In genomic region chr10:17229717-17229966, GRCh38 we compare ENCODE assay signal across 8 cellular contexts. TPM values are rescaled to one million over a fixed set of nuclear protein-coding genes. Genes with fewer than 3 reads are reported as not detected.
A peak's percentile ranks its signal among the peaks of the same experiment; 100 is the strongest.
DNase-seq lines count a peak whose midpoint lies in the region; ATAC-seq, FAIRE-seq and TF ChIP-seq lines count a peak whose summit lies in the region.

No MANE protein-coding gene starts in this region.

- RAD21 ChIA-PET in GM12878 (lab: Charles Lee; ENCODE audit: unreplicated experiment), result interaction anchor here (0.5 to 2.1 kb wide), 5 partner anchors 14 to 50 kb away, joined by 3 to 14 read pairs (median 7); partner anchors contain the start of gene TRDMT1

- no peaks in the 10 kb centered on the region; the same call in 2 of the 3 replicates for H3K9me3 ChIP-seq in GM12878 (replicated peaks; ENCODE audit: control insufficient read depth, insufficient read depth, low read length)
- H3K9me3 ChIP-seq in mucosa of descending colon, result no peaks in the 10 kb centered on the region

- WGBS in GM12878 (ENCODE audit: insufficient coverage, insufficient replicate concordance, low lambda C conversion rate, missing lambda C conversion rate), result 1% methylated on average over 21 of the region's 21 CpGs

- BruUV-seq in GM12878 (replicated peaks; lab: Mats Ljungman, UMichigan), result no TSS peak

- H3K27ac ChIP-seq in GM12878 (ENCODE audit: control insufficient read depth, insufficient read depth), result 0 out of 2 replicates have a peak overlapping the region, but pooled peaks have one; percentile 68

- no peaks in the 10 kb centered on the region for H4K20me1 ChIP-seq in GM12878 (ENCODE audit: control insufficient read depth, insufficient read depth)

- H3K27me3 ChIP-seq in GM12878 (replicated peaks in 1 of 2; ENCODE audit: control insufficient read depth in 2 of 2, insufficient read depth in 2 of 2, low read length in 1 of 2), result no peaks in the 10 kb centered on the region; a peak in 1 of 4 replicates

- no peak for FAIRE-seq in GM12878 (lab: Jason Lieb, UNC)

- H2AFZ ChIP-seq in GM12878 (ENCODE audit: control insufficient read depth, low read depth, low read length), result peak overlapping the region; percentile 84

- H3K36me3 ChIP-seq in GM12878 (ENCODE audit: control insufficient read depth in 2 of 2, insufficient read depth in 2 of 2, low read length in 1 of 2) (peaks cover 0 to 4% of the 10 kb centered on the region in 2 experiments; a peak in 2 of 4 replicates), mucosa of descending colon (ENCODE audit: low read depth) (no peaks in the 10 kb centered on the region)

- peaks cover 32% of the 10 kb centered on the region for H3K4me1 ChIP-seq in GM12878 (ENCODE audit: control insufficient read depth, insufficient read depth, low read length)
- H3K4me1 ChIP-seq in mucosa of descending colon (ENCODE audit: low read depth), result peaks cover 38% of the 10 kb centered on the region

- peak overlapping the region; percentile 91 for H3K4me2 ChIP-seq in GM12878 (ENCODE audit: control insufficient read depth, insufficient read depth)

- TF ChIP-seq CTCF in GM12878 (IDR thresholded peaks at IDR 0.05 in 2 of 3, conservative IDR thresholded peaks at IDR 0.05 in 1 of 3; ENCODE audit: control insufficient read depth in 2 of 3, extremely low read depth in 1 of 3, insufficient read depth in 1 of 3, low read depth in 3 of 3, low read length in 3 of 3), result no peak
- no peak for TF ChIP-seq CTCF in mucosa of descending colon (IDR thresholded peaks at IDR 0.05)

- ATAC-seq in HG02884 (IDR thresholded peaks at IDR 0.05; ENCODE audit: unreplicated experiment) (peak; percentile 0), GM12878 (no peak), mucosa of descending colon (peak; percentile 2)

- peak overlapping the region; percentile 78 for H3K4me3 ChIP-seq in GM12878
- peak overlapping the region; percentile 71 for H3K4me3 ChIP-seq in mucosa of descending colon

- CTCF ChIA-PET in GM12878 (lab: Yijun Ruan, JAX), result interaction anchor here (1.4 to 3.7 kb wide), 6 partner anchors 13 to 31 kb away, joined by 3 to 16 read pairs (median 4); partner anchors contain the start of gene TRDMT1

- TF ChIP-seq RAD21 in GM12878 (IDR thresholded peaks at IDR 0.05; ENCODE audit: insufficient read depth, low read depth, low read length), result no peak

- in situ Hi-C loops in GM12878 (cut with MboI), result no loop called here

- DNase-seq in ELF-1 (ENCODE audit: low read depth, low spot score) (peak; percentile 78), GM12878 (ENCODE audit: low read depth, low spot score) (no peak), mucosa of descending colon (no peak), occipital lobe (lab: John Stamatoyannopoulos, UW) (no peak), NCI-H82 (lab: John Stamatoyannopoulos, UW) (no peak), DMS153 treated with DMSO at 0.1 percent for 48 hours (lab: John Stamatoyannopoulos, UW; ENCODE audit: unreplicated experiment) (no peak)
- no peak for DNase-seq in stimulated activated CD4-positive, alpha-beta T cell treated with anti-CD3 and anti-CD28 coated beads, Interleukin-2, amount 100 ng/mL, for 24 hours

- no peak for TF ChIP-seq POLR2A in GM12878 (IDR thresholded peaks at IDR 0.05; ENCODE audit: low read depth, low read length)

- H3K9ac ChIP-seq in GM12878 (ENCODE audit: control insufficient read depth, insufficient read depth, low read length), result peak overlapping the region; percentile 70; the same call in 1 of the 2 replicates

- SMC1A ChIA-PET in GM12878 (lab: Charles Lee; ENCODE audit: uncharacterized antibody, unreplicated experiment), result interaction anchor here (0.6 to 3.2 kb wide), 6 partner anchors 13 to 412 kb away, joined by 3 to 17 read pairs (median 4); partner anchors contain the start of genes RSU1 and TRDMT1

- no peak for TF ChIP-seq EP300 in GM12878 (IDR thresholded peaks at IDR 0.05; ENCODE audit: borderline replicate concordance in 1 of 2, control insufficient read depth in 1 of 2, low read depth in 2 of 2, low read length in 2 of 2)

- intact Hi-C loops in GM12878 (cut with micrococcal nuclease; ENCODE audit: unreplicated experiment) (no loop called here), mucosa of descending colon (cut with DNase I, micrococcal nuclease) (no loop called here)

- no peaks in the 10 kb centered on the region for H3K79me2 ChIP-seq in GM12878 (ENCODE audit: control insufficient read depth, insufficient read depth, low read length)

- POLR2A ChIA-PET in GM12878 (lab: Charles Lee), result interaction anchor here (0.7 to 3.6 kb wide), 5 partner anchors 10 to 412 kb away, joined by 3 to 23 read pairs (median 5); partner anchors contain the start of genes RSU1 and TRDMT1

TF ChIP-seq in GM12878, 131 proteins besides CTCF, POLR2A, EP300 and RAD21:
- TF ChIP-seq HDAC2 (IDR thresholded peaks at IDR 0.05) (0 out of 2 replicates have a peak, but pooled peaks have one; percentile 25), CHD2 (IDR thresholded peaks at IDR 0.05; ENCODE audit: borderline replicate concordance, low read depth, low read length) (no peak), SRF (IDR thresholded peaks at IDR 0.05; ENCODE audit: low read depth in 2 of 2, low read length in 2 of 2) (no peak), HDAC6 (IDR thresholded peaks at IDR 0.05; ENCODE audit: unreplicated experiment) (peak; percentile 43)
- TF ChIP-seq, protein P1, sequence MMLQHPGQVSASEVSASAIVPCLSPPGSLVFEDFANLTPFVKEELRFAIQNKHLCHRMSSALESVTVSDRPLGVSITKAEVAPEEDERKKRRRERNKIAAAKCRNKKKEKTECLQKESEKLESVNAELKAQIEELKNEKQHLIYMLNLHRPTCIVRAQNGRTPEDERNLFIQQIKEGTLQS (IDR thresholded peaks at IDR 0.05; ENCODE audit: borderline replicate concordance, extremely low read depth, low read depth, low read length), result no peak

RNA-seq across cellular contexts. Expression of gene VIM, which starts 1.6 kb away (rescaled TPM):
- total RNA-seq in GM12878 (2013; cell fraction: nucleolus; rRNA removed), result 102 and 108 TPM in 2 replicates
- total RNA-seq in GM12878 (2014; rRNA removed), result 256 and 287 TPM in 2 replicates
- 119 and 128 TPM in 2 replicates for total RNA-seq in GM12878 (2014; rRNA removed; fragmentation: Illumina TruSeq; extraction: Trizol)
- total RNA-seq in GM12878 (2021), result 286 TPM in 2 replicates
- polyA plus RNA-seq in GM12878 (2011; ENCODE audit: low read depth), result 52.3 TPM
- 171 and 172 TPM in 2 replicates for polyA plus RNA-seq in GM12878 (2011; rRNA removed)
- 203 and 208 TPM in 2 replicates for polyA plus RNA-seq in GM12878 (2011; cell fraction: cytosol; rRNA removed)
- polyA plus RNA-seq in GM12878 (2011; cell fraction: nucleus; rRNA removed), result 199 and 275 TPM in 2 replicates
- polyA plus RNA-seq in GM12878 (2012), result 59.9 and 125 TPM in 2 replicates
- polyA plus RNA-seq in GM12878 (2014; fragmentation: Illumina TruSeq; extraction: Trizol), result 217 and 253 TPM in 2 replicates
- 100 to 1,000 TPM in 1 of 2 experiments, 10 to 100 TPM in 1; 44.2 to 115 TPM for polyA plus RNA-seq in GM12878 (2014; fragmentation: Nextera tagmentation; extraction: Ambion mirVana)
- 146 and 169 TPM in 2 replicates for polyA plus RNA-seq in GM12878 (2014; rRNA removed)
- polyA plus RNA-seq in GM12878 (2016; fragmentation: Nextera tagmentation; extraction: Ambion mirVana), result 100 to 1,000 TPM; 203 to 214 TPM
- 229 and 260 TPM in 2 replicates for polyA minus RNA-seq in GM12878 (2011; rRNA and poly(A)+ RNA removed)
- polyA minus RNA-seq in GM12878 (2011; cell fraction: cytosol; rRNA and poly(A)+ RNA removed), result 148 and 150 TPM in 2 replicates
- polyA minus RNA-seq in GM12878 (2011; cell fraction: nucleus; rRNA and poly(A)+ RNA removed), result 73.7 and 140 TPM in 2 replicates
- 100 to 1,000 TPM; 128 to 550 (median 355) TPM for total RNA-seq in mucosa of descending colon
- 289 TPM for total RNA-seq in occipital lobe

RNA-seq across cellular contexts. Expression of gene TRDMT1, which starts 28.2 kb away (rescaled TPM):
- total RNA-seq in GM12878 (2013; cell fraction: nucleolus; rRNA removed), result 14.5 and 14.6 TPM in 2 replicates
- total RNA-seq in GM12878 (2014; rRNA removed), result 4.3 and 5.0 TPM in 2 replicates
- 3.7 and 4.3 TPM in 2 replicates for total RNA-seq in GM12878 (2014; rRNA removed; fragmentation: Illumina TruSeq; extraction: Trizol)
- total RNA-seq in GM12878 (2021), result 3.9 and 4.4 TPM in 2 replicates
- polyA plus RNA-seq in GM12878 (2011; ENCODE audit: low read depth), result 8.9 TPM
- polyA plus RNA-seq in GM12878 (2011; rRNA removed), result 4.5 and 6.1 TPM in 2 replicates
- polyA plus RNA-seq in GM12878 (2011; cell fraction: cytosol; rRNA removed), result 1.1 and 1.8 TPM in 2 replicates
- 3.5 and 3.7 TPM in 2 replicates for polyA plus RNA-seq in GM12878 (2011; cell fraction: nucleus; rRNA removed)
- polyA plus RNA-seq in GM12878 (2012), result 1.2 and 1.6 TPM in 2 replicates
- polyA plus RNA-seq in GM12878 (2014; fragmentation: Illumina TruSeq; extraction: Trizol), result 4.7 and 9.0 TPM in 2 replicates
- polyA plus RNA-seq in GM12878 (2014; fragmentation: Nextera tagmentation; extraction: Ambion mirVana), result 1 to 10 TPM; 2.3 to 5.2 TPM
- polyA plus RNA-seq in GM12878 (2014; rRNA removed), result 2.2 and 3.3 TPM in 2 replicates
- 1 to 10 TPM; 7.1 to 9.7 TPM for polyA plus RNA-seq in GM12878 (2016; fragmentation: Nextera tagmentation; extraction: Ambion mirVana)
- 3.9 and 5.2 TPM in 2 replicates for polyA minus RNA-seq in GM12878 (2011; rRNA and poly(A)+ RNA removed)
- 2.5 and 3.6 TPM in 2 replicates for polyA minus RNA-seq in GM12878 (2011; cell fraction: cytosol; rRNA and poly(A)+ RNA removed)
- 5.9 and 8.4 TPM in 2 replicates for polyA minus RNA-seq in GM12878 (2011; cell fraction: nucleus; rRNA and poly(A)+ RNA removed)
- 1 to 10 TPM; 4.7 to 7.8 (median 7.4) TPM for total RNA-seq in mucosa of descending colon
- total RNA-seq in occipital lobe, result 39.3 TPM
